ENCODE assay signal across 9 cellular contexts in genomic region chr5:96968614-96969013, GRCh38. TPM values are rescaled to one million over a fixed set of nuclear protein-coding genes. Genes with fewer than 3 reads are reported as not detected.
DNase-seq lines count a peak whose midpoint lies in the region; ATAC-seq, FAIRE-seq and TF ChIP-seq lines count a peak whose summit lies in the region.
"Had no signal": no experiment of that assay in that cellular context is flagged by ENCODE, and none has a peak within 500 bp of the region (broad histone marks: within the 10 kb centered on the region; RNA-seq: fewer than 3 reads in every experiment).

No MANE protein-coding gene starts in this region.

- no peaks in the 10 kb centered on the region for H3K9me3 ChIP-seq in mammary epithelial cell (replicated peaks; ENCODE audit: insufficient read depth, low read length)
- no peaks in the 10 kb centered on the region for H3K9me3 ChIP-seq in HepG2 (ENCODE audit: low read length)

- H3K9ac ChIP-seq in mammary epithelial cell (ENCODE audit: insufficient read depth, low read length), result no peak overlapping the region
- no peak overlapping the region for H3K9ac ChIP-seq in HepG2 (ENCODE audit: insufficient read depth, low read depth, low read length)

- DNase-seq in ACHN, result peak; percentile 39
- peak; percentile 12 for DNase-seq in HFF-Myc (ENCODE audit: extremely low read depth, low read depth)
- no peak for DNase-seq in mammary epithelial cell
- DNase-seq in naive thymus-derived CD8-positive, alpha-beta T cell, result no peak
- DNase-seq in brain microvascular endothelial cell, result no peak
- DNase-seq in lower leg skin (ENCODE audit: low spot score in 2 of 2), result no peak
- no peak for DNase-seq in activated CD4-positive, alpha-beta T cell treated with anti-CD3 and anti-CD28 coated beads, Interleukin-2, amount 10 ng/mL, durations not matched to agents 7 days and 5 days
- DNase-seq in HepG2 (ENCODE audit: low spot score), result no peak
- DNase-seq: NCI-H1436 had no signal

- WGBS in mammary epithelial cell (ENCODE audit: low coverage, missing lambda C conversion rate), result 60% methylated on average over 2 of the region's 2 CpGs
- 34 to 38% methylated on average over 2 of the region's 2 CpGs for WGBS in lower leg skin, 2 donors
- 98% methylated on average over 2 of the region's 2 CpGs for WGBS in HepG2 (ENCODE audit: low lambda C conversion rate)

- H3K27ac ChIP-seq in mammary epithelial cell (ENCODE audit: insufficient read depth, low read depth, low read length) (peak overlapping the region; percentile 33), brain microvascular endothelial cell (no peak overlapping the region), HepG2 (ENCODE audit: extremely low read length, insufficient read depth, low read length) (no peak overlapping the region)

- intact Hi-C loops in mammary epithelial cell (cut with micrococcal nuclease), result no loop called here
- intact Hi-C loops in lower leg skin (cut with DNase I; ENCODE audit: low total_unique reads), result no loop called here
- intact Hi-C loops in HepG2 (cut with micrococcal nuclease; ENCODE audit: unreplicated experiment), result no loop called here

- CTCF ChIA-PET in mammary epithelial cell (lab: Charles Lee; ENCODE audit: low non-redundant PET) (no interaction called here), HepG2 (lab: Yijun Ruan, JAX; ENCODE audit: low intra/inter-chr PET ratio, low total read pairs) (no interaction called here)
- CTCF ChIA-PET in activated CD4-positive, alpha-beta T cell treated with anti-CD3 and anti-CD28 coated beads, Interleukin-2, amount 10 ng/mL, durations not matched to agents 7 days and 5 days (lab: Charles Lee), result interaction anchor here (0.9 kb wide), 1 partner anchor 48 kb away, joined by 3 read pairs; no protein-coding TSS in a partner anchor

- H3K9me3 Mint-ChIP-seq in naive thymus-derived CD8-positive, alpha-beta T cell, result no peaks in the 10 kb centered on the region
- no peaks in the 10 kb centered on the region for H3K9me3 Mint-ChIP-seq in activated CD4-positive, alpha-beta T cell treated with anti-CD3 and anti-CD28 coated beads, Interleukin-2, amount 10 ng/mL, durations not matched to agents 7 days and 5 days

- dilution Hi-C loops in mammary epithelial cell (cut with HindIII; ENCODE audit: low sequenced_read_pairs), result no loop called here

- peak overlapping the region in 8 of 10 donors; percentile 13 to 58 (median 25) for H3K4me3 Mint-ChIP-seq in naive thymus-derived CD8-positive, alpha-beta T cell
- no peak overlapping the region for H3K4me3 Mint-ChIP-seq in activated CD4-positive, alpha-beta T cell treated with anti-CD3 and anti-CD28 coated beads, Interleukin-2, amount 10 ng/mL, durations not matched to agents 7 days and 5 days

- FAIRE-seq in HepG2 (lab: Jason Lieb, UNC), result no peak

- peak overlapping the region; percentile 12 to 92 (median 81) for H3K27ac Mint-ChIP-seq in naive thymus-derived CD8-positive, alpha-beta T cell
- H3K27ac Mint-ChIP-seq in activated CD4-positive, alpha-beta T cell treated with anti-CD3 and anti-CD28 coated beads, Interleukin-2, amount 10 ng/mL, durations not matched to agents 7 days and 5 days, result no peak overlapping the region

- H3K27me3 Mint-ChIP-seq in naive thymus-derived CD8-positive, alpha-beta T cell, result no peaks in the 10 kb centered on the region
- no peaks in the 10 kb centered on the region for H3K27me3 Mint-ChIP-seq in activated CD4-positive, alpha-beta T cell treated with anti-CD3 and anti-CD28 coated beads, Interleukin-2, amount 10 ng/mL, durations not matched to agents 7 days and 5 days

- H3K4me1 Mint-ChIP-seq in naive thymus-derived CD8-positive, alpha-beta T cell, result peaks cover 40 to 93% (median 80%) of the 10 kb centered on the region in 4 donors
- H3K4me1 Mint-ChIP-seq in activated CD4-positive, alpha-beta T cell treated with anti-CD3 and anti-CD28 coated beads, Interleukin-2, amount 10 ng/mL, durations not matched to agents 7 days and 5 days, result peaks cover 70% of the 10 kb centered on the region

- TF ChIP-seq RAD21 in HepG2 (CRISPR knock-in tag; IDR thresholded peaks at IDR 0.05), result no peak

- BruUV-seq in mammary epithelial cell (replicated peaks; lab: Mats Ljungman, UMichigan) (no TSS peak), HepG2 (replicated peaks; lab: Mats Ljungman, UMichigan) (no TSS peak)

- in situ Hi-C loops in ACHN (cut with HindIII; ENCODE audit: low pct_ligation_motif_present, low pct_unique_long_range_greater_than_20kb, low sequenced_read_pairs) (no loop called here), mammary epithelial cell (cut with MboI; ENCODE audit: low sequenced_read_pairs in 2 of 2) (no loop called here), brain microvascular endothelial cell (cut with HindIII; ENCODE audit: low pct_ligation_motif_present, low sequenced_read_pairs) (no loop called here), HepG2 (cut with HindIII; ENCODE audit: extremely low pct_ligation_motif_present, low pct_unique_long_range_greater_than_20kb) (no loop called here)

- H3K36me3 Mint-ChIP-seq in naive thymus-derived CD8-positive, alpha-beta T cell, result peaks cover 0 to 14% (median 6%) of the 10 kb centered on the region in 3 donors
- peaks cover 52% of the 10 kb centered on the region for H3K36me3 Mint-ChIP-seq in activated CD4-positive, alpha-beta T cell treated with anti-CD3 and anti-CD28 coated beads, Interleukin-2, amount 10 ng/mL, durations not matched to agents 7 days and 5 days (ENCODE audit: low read depth)

- H3K79me2 ChIP-seq in mammary epithelial cell (ENCODE audit: insufficient read depth, low read length), result peaks cover 88% of the 10 kb centered on the region
- peaks cover 27% of the 10 kb centered on the region for H3K79me2 ChIP-seq in HepG2 (ENCODE audit: insufficient read depth, low read length)

- H3K36me3 ChIP-seq in mammary epithelial cell (ENCODE audit: insufficient read depth, low read length) (no peaks in the 10 kb centered on the region), brain microvascular endothelial cell (replicated peaks) (no peaks in the 10 kb centered on the region), HepG2 (replicated peaks in 1 of 2; ENCODE audit: control insufficient read depth in 1 of 2, insufficient read depth in 2 of 2, low read length in 2 of 2) (no peaks in the 10 kb centered on the region)

- H2AFZ ChIP-seq in mammary epithelial cell (ENCODE audit: low read depth, low read length) (no peak overlapping the region), HepG2 (ENCODE audit: low read length) (no peak overlapping the region)

- H3K4me3 ChIP-seq in HFF-Myc (replicated peaks; ENCODE audit: low read depth, low read length), result no peak overlapping the region
- H3K4me3 ChIP-seq in mammary epithelial cell (replicated peaks in 1 of 3; ENCODE audit: insufficient read depth in 1 of 3, low read depth in 2 of 3, low read length in 3 of 3), result no peak overlapping the region
- no peak overlapping the region for H3K4me3 ChIP-seq in brain microvascular endothelial cell (ENCODE audit: low read depth, low read length)
- no peak overlapping the region for H3K4me3 ChIP-seq in lower leg skin (ENCODE audit: low read depth, poor library complexity, severe bottlenecking)
- H3K4me3 ChIP-seq in HepG2 (replicated peaks in 1 of 3; ENCODE audit: insufficient read depth in 1 of 3, low read depth in 2 of 3, low read length in 3 of 3), result no peak overlapping the region

- peak overlapping the region; percentile 12 for H3K4me2 ChIP-seq in mammary epithelial cell (ENCODE audit: insufficient read depth, low read depth, low read length)
- no peak overlapping the region for H3K4me2 ChIP-seq in HepG2 (ENCODE audit: low read depth, low read length)

- no peaks in the 10 kb centered on the region for H4K20me1 ChIP-seq in mammary epithelial cell (ENCODE audit: insufficient read depth, low read length)
- no peaks in the 10 kb centered on the region for H4K20me1 ChIP-seq in HepG2 (ENCODE audit: insufficient read depth, low read length)

- POLR2A ChIA-PET in naive thymus-derived CD8-positive, alpha-beta T cell (lab: Charles Lee), result interaction anchor here (1.0 kb wide), 1 partner anchor 33 kb away, joined by 3 read pairs; the partner anchor contains the start of gene LNPEP
- POLR2A ChIA-PET in activated CD4-positive, alpha-beta T cell treated with anti-CD3 and anti-CD28 coated beads, Interleukin-2, amount 10 ng/mL, durations not matched to agents 7 days and 5 days (lab: Charles Lee), result no interaction called here
- POLR2A ChIA-PET in HepG2 (lab: Yijun Ruan, JAX), result no interaction called here

- TF ChIP-seq EP300 in HepG2 (IDR thresholded peaks at IDR 0.05; ENCODE audit: low read depth in 2 of 2, low read length in 2 of 2) (no peak), HepG2 (CRISPR knock-in tag; IDR thresholded peaks at IDR 0.05; ENCODE audit: borderline replicate concordance) (no peak)

- TF ChIP-seq CTCF in HFF-Myc (IDR thresholded peaks at IDR 0.05; ENCODE audit: low read depth, low read length, missing control alignments) (no peak), mammary epithelial cell (conservative IDR thresholded peaks at IDR 0.05 in 1 of 2, IDR thresholded peaks at IDR 0.05 in 1 of 2; ENCODE audit: extremely low read depth in 1 of 2, insufficient read depth in 1 of 2, low read depth in 1 of 2, low read length in 2 of 2) (no peak), brain microvascular endothelial cell (IDR thresholded peaks at IDR 0.05; ENCODE audit: low read depth, low read length, missing control alignments) (no peak), lower leg skin (IDR thresholded peaks at IDR 0.05) (no peak), HepG2 (CRISPR knock-in tag; IDR thresholded peaks at IDR 0.05) (no peak)

- H3K4me1 ChIP-seq in mammary epithelial cell (ENCODE audit: insufficient read depth, low read length) (peaks cover 16% of the 10 kb centered on the region), HepG2 (ENCODE audit: insufficient read depth, low read length) (peaks cover 15% of the 10 kb centered on the region; the same call in 1 of the 2 replicates)

- TF ChIP-seq POLR2A in lower leg skin (IDR thresholded peaks at IDR 0.05) (no peak), HepG2 (IDR thresholded peaks at IDR 0.05; ENCODE audit: insufficient read depth in 1 of 2, low read depth in 2 of 2, low read length in 2 of 2) (no peak)

- H3K27me3 ChIP-seq in mammary epithelial cell (ENCODE audit: insufficient read depth, low read length), result no peaks in the 10 kb centered on the region
- no peaks in the 10 kb centered on the region for H3K27me3 ChIP-seq in brain microvascular endothelial cell (replicated peaks)
- H3K27me3 ChIP-seq in HepG2 (ENCODE audit: control insufficient read depth in 1 of 2, insufficient read depth in 2 of 2, low read length in 2 of 2), result no peaks in the 10 kb centered on the region

- ATAC-seq in naive thymus-derived CD8-positive, alpha-beta T cell, result peak in 1 of 2 donors; percentile 34
- no peak for ATAC-seq in HepG2

RNA-seq across cellular contexts. Expression of gene LNPEP, which starts 32.7 kb away (rescaled TPM):
- total RNA-seq in mammary epithelial cell (10 to 100 TPM; 38.5 to 77.5 TPM), lower leg skin (10 to 100 TPM; 53.9 to 60.1 (median 56.9) TPM), HepG2 (2016; rRNA removed; fragmentation: Illumina TruSeq; extraction: Trizol) (14.7 and 16.9 TPM in 2 replicates)
- polyA plus RNA-seq in mammary epithelial cell (17.7 TPM), HepG2 (2011; rRNA removed) (6.3 and 8.0 TPM in 2 replicates)
- polyA minus RNA-seq in mammary epithelial cell, result 71.7 TPM
- total RNA-seq in naive thymus-derived CD8-positive, alpha-beta T cell, result 100 to 1,000 TPM; 105 to 107 TPM
- 10 to 100 TPM; 50.9 to 61.7 (median 52.4) TPM for polyA plus RNA-seq in naive thymus-derived CD8-positive, alpha-beta T cell
- total RNA-seq in activated CD4-positive, alpha-beta T cell treated with anti-CD3 and anti-CD28 coated beads, Interleukin-2, amount 10 ng/mL, durations not matched to agents 7 days and 5 days, result 10 to 100 TPM; 91.4 to 97.2 TPM
- total RNA-seq in HepG2 (2016; cell fraction: cytosol; rRNA removed; fragmentation: Illumina TruSeq; extraction: Trizol; ENCODE audit: low read depth), result 3.6 and 4.1 TPM in 2 replicates
- 13.0 and 16.4 TPM in 2 replicates for total RNA-seq in HepG2 (2016; cell fraction: insoluble cytoplasmic fraction; rRNA removed; fragmentation: Illumina TruSeq; extraction: Trizol)
- 5.2 and 6.3 TPM in 2 replicates for total RNA-seq in HepG2 (2016; cell fraction: membrane; rRNA removed; fragmentation: Illumina TruSeq; extraction: Trizol)
- 30.4 and 33.6 TPM in 2 replicates for total RNA-seq in HepG2 (2016; cell fraction: nucleus; rRNA removed; fragmentation: Illumina TruSeq; extraction: Trizol)
- 2.5 and 4.3 TPM in 2 replicates for polyA plus RNA-seq in HepG2 (2011; cell fraction: cytosol; rRNA removed)
- polyA plus RNA-seq in HepG2 (2011; cell fraction: nucleus; rRNA removed), result 5.2 and 6.1 TPM in 2 replicates
- polyA plus RNA-seq in HepG2 (2012), result 4.0 and 4.9 TPM in 2 replicates
- polyA plus RNA-seq in HepG2 (2016; cell fraction: cytosol; fragmentation: Illumina TruSeq; extraction: Trizol; ENCODE audit: low read depth), result 0.58 and 0.62 TPM in 2 replicates
- polyA plus RNA-seq in HepG2 (2016; cell fraction: insoluble cytoplasmic fraction; fragmentation: Illumina TruSeq; extraction: Trizol; ENCODE audit: low read depth), result 4.3 and 4.8 TPM in 2 replicates
- polyA plus RNA-seq in HepG2 (2016; cell fraction: membrane; fragmentation: Illumina TruSeq; extraction: Trizol; ENCODE audit: low read depth), result 1.1 and 1.2 TPM in 2 replicates
- polyA plus RNA-seq in HepG2 (2016; cell fraction: nucleus; fragmentation: Illumina TruSeq; extraction: Trizol; ENCODE audit: insufficient read depth, low read depth), result 12.2 and 12.9 TPM in 2 replicates
- polyA minus RNA-seq in HepG2 (2011; rRNA and poly(A)+ RNA removed; ENCODE audit: low replicate concordance), result 16.3 and 19.2 TPM in 2 replicates
- polyA minus RNA-seq in HepG2 (2011; cell fraction: cytosol; rRNA and poly(A)+ RNA removed), result 15.2 and 19.8 TPM in 2 replicates
- 39.9 and 46.0 TPM in 2 replicates for polyA minus RNA-seq in HepG2 (2011; cell fraction: nucleus; rRNA and poly(A)+ RNA removed)

Comparison
In these comparisons a context has a peak if more than half of its experiments do, and no peak if none do; other contexts are left out.
1. DNase-seq: peak in ACHN (single experiment) and HFF-Myc (single experiment); none in mammary epithelial cell (single experiment), naive thymus-derived CD8-positive, alpha-beta T cell (0 of 10), brain microvascular endothelial cell (single experiment), lower leg skin (0 of 2), activated CD4-positive, alpha-beta T cell treated with anti-CD3 and anti-CD28 coated beads, Interleukin-2, amount 10 ng/mL, durations not matched to agents 7 days and 5 days (single experiment) and HepG2 (single experiment).